Comparison of ENCODE assay signal across 12 cellular contexts in genomic region chr9:89815061-89815902, GRCh38.
DNase-seq lines count a peak whose midpoint lies in the region; ATAC-seq and TF ChIP-seq lines count a peak whose summit lies in the region.
"Had no signal": no experiment of that assay in that cellular context is flagged by ENCODE, and none has a peak within 500 bp of the region (broad histone marks: within the 10 kb centered on the region; RNA-seq: fewer than 3 reads in every experiment).

No MANE protein-coding gene starts in this region.

- peak; percentile 42 for ATAC-seq in GM19025 (IDR thresholded peaks at IDR 0.05; ENCODE audit: low read depth, unreplicated experiment)
- ATAC-seq in GM21786 (IDR thresholded peaks at IDR 0.05; ENCODE audit: unreplicated experiment), result peak; percentile 34
- peak; percentile 47 for ATAC-seq in HG03432 (IDR thresholded peaks at IDR 0.05; ENCODE audit: unreplicated experiment)

- H3K4me1 ChIP-seq in suprapubic skin, result peaks cover 5% of the 10 kb centered on the region

- H3K36me3 ChIP-seq in suprapubic skin (no peaks in the 10 kb centered on the region), brain microvascular endothelial cell (replicated peaks) (no peaks in the 10 kb centered on the region)

- no peaks in the 10 kb centered on the region for H3K36me3 Mint-ChIP-seq in nephron (ENCODE audit: low read depth)

- no peaks in the 10 kb centered on the region for H3K9me3 ChIP-seq in suprapubic skin

- peak overlapping the region; percentile 46 to 73 (median 68) for H3K27ac Mint-ChIP-seq in nephron

- 79% methylated on average over 7 of the region's 9 CpGs for WGBS in suprapubic skin

- H3K9me3 Mint-ChIP-seq in nephron, result no peaks in the 10 kb centered on the region

- H3K27ac ChIP-seq in suprapubic skin (no peak overlapping the region), brain microvascular endothelial cell (no peak overlapping the region)

- DNase-seq in NCI-H1930 (lab: John Stamatoyannopoulos, UW) (no peak), suprapubic skin (ENCODE audit: low spot score in 2 of 2) (no peak), T1000 (lab: John Stamatoyannopoulos, UW) (no peak), brain microvascular endothelial cell (no peak)
- DNase-seq: DMS79, foreskin fibroblast, mammary epithelial cell, NCI-H1417 treated with DMSO at 0.1 percent for 48 hours had no signal

- no peak for TF ChIP-seq EP300 in suprapubic skin (IDR thresholded peaks at IDR 0.05)

- peaks cover 46% of the 10 kb centered on the region for H3K27me3 Mint-ChIP-seq in nephron (ENCODE audit: low read depth)

- in situ Hi-C loops in brain microvascular endothelial cell (cut with HindIII; ENCODE audit: low pct_ligation_motif_present, low sequenced_read_pairs), result no loop called here

- no peak for TF ChIP-seq POLR2A in suprapubic skin (IDR thresholded peaks at IDR 0.05)

- no peak overlapping the region for H3K4me3 ChIP-seq in suprapubic skin
- no peak overlapping the region for H3K4me3 ChIP-seq in brain microvascular endothelial cell (ENCODE audit: low read depth, low read length)

- H3K4me1 Mint-ChIP-seq in nephron, result peaks cover 66% of the 10 kb centered on the region

- TF ChIP-seq CTCF in nephron (IDR thresholded peaks at IDR 0.05; ENCODE audit: unreplicated experiment in 3 of 3) (no peak), suprapubic skin (IDR thresholded peaks at IDR 0.05) (no peak), brain microvascular endothelial cell (IDR thresholded peaks at IDR 0.05; ENCODE audit: low read depth, low read length, missing control alignments) (no peak)

- peaks cover 6% of the 10 kb centered on the region for H3K27me3 ChIP-seq in suprapubic skin
- H3K27me3 ChIP-seq in brain microvascular endothelial cell (replicated peaks), result no peaks in the 10 kb centered on the region

- H3K4me3 Mint-ChIP-seq in nephron, result no peak overlapping the region
